ENCODE assay signal across 14 cellular contexts in genomic region chrX:151702021-151702714, GRCh38. TPM values are rescaled to one million over a fixed set of nuclear protein-coding genes. Genes with fewer than 3 reads are reported as not detected.
DNase-seq lines count a peak whose midpoint lies in the region; TF ChIP-seq lines count a peak whose summit lies in the region.
"Had no signal": no experiment of that assay in that cellular context is flagged by ENCODE, and none has a peak within 500 bp of the region (broad histone marks: within the 10 kb centered on the region; RNA-seq: fewer than 3 reads in every experiment).

No MANE protein-coding gene starts in this region.

- DNase-seq in AG10803 (ENCODE audit: low read depth) (peak; percentile 45), GM03348 (ENCODE audit: low spot score) (peak; percentile 59), astrocyte of the hippocampus (ENCODE audit: low read depth, low spot score) (peak; percentile 17), mesenteric fat pad (ENCODE audit: low spot score) (peak; percentile 49), GM19238 (ENCODE audit: insufficient read length, low spot score) (no peak), SW 1271 (lab: John Stamatoyannopoulos, UW) (no peak), SW480 (ENCODE audit: low spot score) (no peak)
- DNase-seq: CD8-positive, alpha-beta T cell; COR-L47; DMS153; DMS79 treated with DMSO at 0.1 percent for 48 hours; EL; HCEC 1CT had no signal

- no peak for TF ChIP-seq CTCF in AG10803 (conservative IDR thresholded peaks at IDR 0.05; ENCODE audit: low read length)

- no peak overlapping the region for H3K4me3 ChIP-seq in AG10803 (ENCODE audit: low read length)

RNA-seq across cellular contexts. Expression of gene PRRG3, which starts 6.9 kb away (rescaled TPM):
- total RNA-seq in mesenteric fat pad = 0.32 TPM
- total RNA-seq: CD8-positive, alpha-beta T cell; H4 had no signal

RNA-seq across cellular contexts. Expression of gene FATE1, which starts 13.7 kb away (rescaled TPM):
- not detected for total RNA-seq in mesenteric fat pad
- total RNA-seq: CD8-positive, alpha-beta T cell; H4 had no signal

RNA-seq across cellular contexts. Expression of gene CNGA2, which starts 32.4 kb away (rescaled TPM):
- not detected for total RNA-seq in mesenteric fat pad
- total RNA-seq: CD8-positive, alpha-beta T cell; H4 had no signal

Comparison
In these comparisons a context has a peak if more than half of its experiments do, and no peak if none do; other contexts are left out.
1. DNase-seq: peak in AG10803 (single experiment), GM03348 (single experiment), astrocyte of the hippocampus (single experiment) and mesenteric fat pad (single experiment); none in GM19238 (single experiment), SW 1271 (0 of 2) and SW480 (single experiment).